In genomic region chr15:37792351-37792750, GRCh38 we compare ENCODE assay signal across 19 cellular contexts.
A peak's percentile ranks its signal among the peaks of the same experiment; 100 is the strongest.
DNase-seq lines count a peak whose midpoint lies in the region; ATAC-seq and TF ChIP-seq lines count a peak whose summit lies in the region.
"Had no signal": no experiment of that assay in that cellular context is flagged by ENCODE, and none has a peak within 500 bp of the region (broad histone marks: within the 10 kb centered on the region; RNA-seq: fewer than 3 reads in every experiment).

No MANE protein-coding gene starts in this region.

- DNase-seq in NCI-H774 (lab: John Stamatoyannopoulos, UW) (peak; percentile 25), astrocyte of the spinal cord (ENCODE audit: low read depth, low spot score) (peak; percentile 68), iris pigment epithelial cell (ENCODE audit: low read depth) (peak; percentile 60), renal cortical epithelial cell (ENCODE audit: low read depth) (peak; percentile 7), GM13976 (ENCODE audit: low spot score) (no peak)
- DNase-seq: ACHN; C1 segment of cervical spinal cord; CD8-positive, alpha-beta memory T cell; DND-41; NCI-H1092 treated with DMSO at 0.1 percent for 48 hours; NCI-H146; NCI-H2081; NCI-H2171 treated with DMSO at 0.1 percent for 48 hours; NCI-H446; NCI-H526 treated with DMSO at 0.1 percent for 48 hours; Right ventricle myocardium superior had no signal

- no peak overlapping the region for H3K4me3 ChIP-seq in astrocyte of the spinal cord (ENCODE audit: low read depth, low read length)
- H3K4me3 ChIP-seq: HAP-1 had no signal

- ATAC-seq in GM21390 (IDR thresholded peaks at IDR 0.05; ENCODE audit: unreplicated experiment) (no peak), HG03025 (IDR thresholded peaks at IDR 0.05; ENCODE audit: low FRiP score, unreplicated experiment) (no peak)

- in situ Hi-C loops in astrocyte of the spinal cord (cut with HindIII; ENCODE audit: low sequenced_read_pairs) (no loop called here), GM13976 (cut with MboI; ENCODE audit: low sequenced_read_pairs, unreplicated experiment) (no loop called here)

- TF ChIP-seq CTCF in astrocyte of the spinal cord (IDR thresholded peaks at IDR 0.05; ENCODE audit: low read depth, low read length) (no peak), GM13976 (IDR thresholded peaks at IDR 0.05; ENCODE audit: borderline replicate concordance, control extremely low read depth, extremely low read depth, insufficient read depth, missing control alignments) (no peak)
